8 cellular contexts compared by ENCODE assay signal in the genomic region with DNA sequence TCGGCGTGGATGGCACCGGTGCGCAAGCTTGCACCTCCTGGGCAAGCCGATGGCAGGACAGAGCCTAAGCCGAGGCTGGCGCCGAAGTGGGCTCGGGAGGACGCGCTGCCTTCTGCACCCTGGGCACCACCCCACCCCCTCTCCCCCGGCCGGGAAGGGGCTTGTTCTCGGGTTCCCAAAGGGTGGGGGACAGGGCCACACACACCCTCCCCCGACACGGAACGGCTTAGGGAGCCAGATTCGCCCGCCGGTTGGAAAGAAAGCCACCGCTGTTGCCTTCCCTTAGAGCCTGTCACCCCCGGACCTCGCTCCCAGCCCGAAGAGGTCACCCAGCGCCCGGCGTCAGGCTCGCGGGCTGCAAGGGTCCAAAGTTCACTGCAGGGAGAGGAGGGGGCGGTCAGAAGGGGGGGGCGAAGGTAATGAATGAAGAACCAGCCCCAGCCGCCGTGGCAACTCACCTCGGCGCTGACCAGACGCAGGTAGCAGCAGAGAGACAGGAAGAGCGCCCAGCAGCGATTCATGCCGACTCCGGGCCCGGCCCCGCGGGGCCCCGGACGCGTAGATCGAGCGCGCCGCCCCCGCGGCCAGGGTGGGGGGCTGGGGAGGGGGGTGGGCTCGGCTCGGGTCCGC. TPM values are rescaled to one million over a fixed set of nuclear protein-coding genes. Genes with fewer than 3 reads are reported as not detected.
DNase-seq lines count a peak whose midpoint lies in the region; ATAC-seq and TF ChIP-seq lines count a peak whose summit lies in the region.

No MANE protein-coding gene starts in this region.

- intact Hi-C loops in posterior vena cava (cut with DNase I), result no loop called here

- no peak overlapping the region for H3K9ac ChIP-seq in SK-N-MC (ENCODE audit: insufficient read length)

- no peaks in the 10 kb centered on the region for H3K27me3 Mint-ChIP-seq in osteocyte (ENCODE audit: unreplicated experiment)

- no peak overlapping the region for H3K27ac Mint-ChIP-seq in osteocyte (ENCODE audit: unreplicated experiment)

- no peak for TF ChIP-seq CTCF in osteocyte (IDR thresholded peaks at IDR 0.05)

- H3K4me3 Mint-ChIP-seq in osteocyte (ENCODE audit: unreplicated experiment), result peak overlapping the region; percentile 80

- H3K27me3 ChIP-seq in esophagus (ENCODE audit: control insufficient read depth in 1 of 2, insufficient read depth in 2 of 2, low read length in 2 of 2), result peaks cover 0 to 11% of the 10 kb centered on the region in 2 donors

- no peak for ATAC-seq in HG03175 (IDR thresholded peaks at IDR 0.05; ENCODE audit: unreplicated experiment)
- no peak for ATAC-seq in GM18873 (IDR thresholded peaks at IDR 0.05; ENCODE audit: low FRiP score, unreplicated experiment)

- H3K36me3 Mint-ChIP-seq in osteocyte (ENCODE audit: unreplicated experiment), result no peaks in the 10 kb centered on the region

- H3K36me3 ChIP-seq in SK-N-MC (ENCODE audit: insufficient read depth, low read length) (no peaks in the 10 kb centered on the region), esophagus (ENCODE audit: control insufficient read depth in 2 of 2, insufficient read depth in 2 of 2, low read length in 1 of 2) (no peaks in the 10 kb centered on the region)

- H3K9me3 ChIP-seq in SK-N-MC (ENCODE audit: low read depth, low read length), result no peaks in the 10 kb centered on the region
- no peaks in the 10 kb centered on the region for H3K9me3 ChIP-seq in esophagus (ENCODE audit: control insufficient read depth in 2 of 2, insufficient read depth in 1 of 2, low read depth in 1 of 2, low read length in 1 of 2)

- no peak overlapping the region for H3K27ac ChIP-seq in SK-N-MC
- peak overlapping the region; percentile 20 to 49 for H3K27ac ChIP-seq in esophagus (ENCODE audit: low read depth in 2 of 2, low read length in 1 of 2)

- peaks cover 34% of the 10 kb centered on the region for H3K4me1 Mint-ChIP-seq in osteocyte (ENCODE audit: unreplicated experiment)

- peak; percentile 81 for DNase-seq in DMS53 (lab: John Stamatoyannopoulos, UW)
- no peak for DNase-seq in SK-N-MC (ENCODE audit: low read depth, low spot score)
- no peak for DNase-seq in osteocyte (ENCODE audit: extremely low spot score, unreplicated experiment)
- DNase-seq in NCI-H446 (lab: John Stamatoyannopoulos, UW), result no peak
- DNase-seq in posterior vena cava (ENCODE audit: low spot score), result no peak

- H3K9me3 Mint-ChIP-seq in osteocyte (ENCODE audit: unreplicated experiment), result no peaks in the 10 kb centered on the region

- H3K4me3 ChIP-seq in SK-N-MC (peak overlapping the region; percentile 71), esophagus (ENCODE audit: low read depth in 1 of 2, low read length in 2 of 2) (peak overlapping the region; percentile 43 to 58)

- 1% methylated on average over 43 to 55 of the region's 55 CpGs for WGBS in esophagus, 2 donors

- peaks cover 15 to 34% of the 10 kb centered on the region in 2 donors for H3K4me1 ChIP-seq in esophagus (ENCODE audit: control insufficient read depth in 2 of 2, insufficient read depth in 2 of 2, low read length in 1 of 2)

RNA-seq across cellular contexts. Expression of a gene that starts 1.2 kb away (rescaled TPM):
- polyA plus RNA-seq in esophagus, result 1 to 10 TPM; 1.2 to 1.8 TPM
- 16.8 and 20.0 TPM in 2 replicates for total RNA-seq in osteocyte
- total RNA-seq in posterior vena cava, result 1 to 10 TPM; 7.5 to 8.1 TPM
